ENCODE assay signal across 1 cellular context in genomic region chr15:89376441-89376840, GRCh38.
TF ChIP-seq lines count a peak whose summit lies in the region.

No MANE protein-coding gene starts in this region.

TF ChIP-seq in GM23338, 12 proteins besides CTCF, POLR2A, EP300 and RAD21 (continued from another document):
- TF ChIP-seq ZNF331 (CRISPR knock-in tag; IDR thresholded peaks at IDR 0.05; ENCODE audit: low read depth): no peak
- TF ChIP-seq ZNF114 (CRISPR knock-in tag; IDR thresholded peaks at IDR 0.05): no peak
- TF ChIP-seq NANOG (IDR thresholded peaks at IDR 0.05; ENCODE audit: borderline replicate concordance): no peak
- no peak for TF ChIP-seq POLR2AphosphoS5 (IDR thresholded peaks at IDR 0.05; ENCODE audit: low read depth)
- no peak for TF ChIP-seq REST (IDR thresholded peaks at IDR 0.05; ENCODE audit: unreplicated experiment)
- TF ChIP-seq EZH2phosphoT487 (IDR thresholded peaks at IDR 0.05; ENCODE audit: unreplicated experiment): peak; percentile 58
- TF ChIP-seq JUNB (IDR thresholded peaks at IDR 0.05; ENCODE audit: unreplicated experiment): no peak
